24 cellular contexts compared by ENCODE assay signal in genomic region chr10:78389419-78389818, GRCh38.
"Had no signal": no experiment of that assay in that cellular context is flagged by ENCODE, and none has a peak within 500 bp of the region (broad histone marks: within the 10 kb centered on the region; RNA-seq: fewer than 3 reads in every experiment).

No MANE protein-coding gene starts in this region.

- H3K27me3 ChIP-seq: breast epithelium, MG63, Peyer's patch, SJSA1 had no signal

- H3K27ac ChIP-seq: breast epithelium, Peyer's patch, RWPE1, SJSA1 had no signal

- H3K4me1 ChIP-seq: breast epithelium, Peyer's patch, SJSA1 had no signal

- H3K36me3 ChIP-seq: breast epithelium, MG63, Peyer's patch, SJSA1 had no signal

- H3K9me3 ChIP-seq: breast epithelium, MG63, Peyer's patch, SJSA1 had no signal

- DNase-seq: activated CD4-positive, alpha-beta T cell treated with anti-CD3 and anti-CD28 coated beads for 4 hours; activated CD8-positive, alpha-beta memory T cell treated with anti-CD3 and anti-CD28 coated beads, Interleukin-2, amount 50 U/mL, for 4 hours; activated CD8-positive, alpha-beta T cell treated with anti-CD3 and anti-CD28 coated beads for 36 hours; activated gamma-delta T cell treated with Interleukin-2 at 50 U/mL for 16 hours; activated naive CD4-positive, alpha-beta T cell treated with anti-CD3 and anti-CD28 coated beads, Interleukin-2, amount 10 ng/mL, durations not matched to agents 7 days and 5 days; activated naive CD8-positive, alpha-beta T cell treated with anti-CD3 and anti-CD28 coated beads for 36 hours; activated T-cell treated with anti-CD3 and anti-CD28 coated beads, Interleukin-2, amount 50 U/mL, for 72 hours; anterior cingulate cortex; MV-4-11; NCI-H1092 treated with DMSO at 0.1 percent for 48 hours; NCI-H1417 treated with DMSO at 0.1 percent for 48 hours; NCI-H1694; NCI-H2029; NCI-H2107; NCI-H2171 treated with DMSO at 0.1 percent for 48 hours; NCI-H226; NCI-H526; NCI-H82; Peyer's patch; SHP77 had no signal

- H3K4me3 ChIP-seq: breast epithelium, MG63, Peyer's patch, SJSA1 had no signal
